Comparison of ENCODE assay signal across 8 cellular contexts in the genomic region with DNA sequence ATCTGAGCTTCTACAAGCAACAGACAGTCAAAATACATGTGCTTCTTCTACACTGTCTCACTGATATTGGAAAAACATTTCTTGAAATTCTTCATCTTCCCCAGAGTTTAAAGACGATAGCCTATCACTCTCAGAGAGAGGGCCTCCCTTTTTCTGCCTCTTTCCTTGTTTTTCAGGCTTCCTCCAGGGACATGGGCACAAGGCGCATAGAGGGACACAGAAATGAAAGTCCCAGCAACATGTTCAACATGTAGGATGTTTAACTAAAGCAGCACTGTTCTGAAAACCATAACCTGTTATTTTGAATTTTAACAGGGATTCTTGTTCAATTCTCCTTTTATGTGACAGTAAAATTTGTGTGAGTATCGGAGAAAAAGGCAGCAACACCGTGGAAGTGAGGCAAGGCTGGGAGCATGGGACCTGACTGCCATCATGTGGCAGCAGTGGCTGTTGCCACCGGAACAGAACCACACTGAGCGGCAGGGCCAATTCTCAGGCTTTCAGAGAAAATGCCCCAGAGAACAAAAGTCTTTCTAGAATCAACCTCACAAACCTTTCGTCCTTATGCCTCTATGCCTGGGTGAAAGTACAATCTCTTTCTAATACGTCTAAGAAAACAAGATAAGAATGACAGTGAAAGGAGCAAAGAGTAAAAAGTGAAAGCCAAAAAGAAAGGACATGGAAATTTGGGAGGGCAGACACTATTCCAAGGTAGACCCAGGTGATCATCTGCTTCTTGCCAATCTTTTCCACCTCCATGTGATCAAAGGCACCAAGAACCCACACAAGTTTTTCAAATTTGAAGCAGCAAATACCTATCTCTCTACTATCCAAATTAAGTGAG. TPM values are rescaled to one million over a fixed set of nuclear protein-coding genes. Genes with fewer than 3 reads are reported as not detected.
DNase-seq lines count a peak whose midpoint lies in the region; ATAC-seq and TF ChIP-seq lines count a peak whose summit lies in the region.

No MANE protein-coding gene starts in this region.

- 41% methylated on average over 8 of the region's 8 CpGs for WGBS in suprapubic skin

- peak; percentile 4 for DNase-seq in COR-L47 (lab: John Stamatoyannopoulos, UW)
- peak; percentile 75 for DNase-seq in NCI-H460 (ENCODE audit: extremely low read depth, low read depth)
- peak; percentile 62 to 76 for DNase-seq in cardiac fibroblast (ENCODE audit: low read depth in 2 of 2)
- peak; percentile 25 for DNase-seq in kidney glomerular epithelial cell (lab: John Stamatoyannopoulos, UW)
- peak; percentile 66 to 84 for DNase-seq in suprapubic skin (ENCODE audit: low spot score in 2 of 2)

- no peaks in the 10 kb centered on the region for H3K36me3 ChIP-seq in suprapubic skin

- no peak overlapping the region for H3K27ac ChIP-seq in suprapubic skin

- no peak for TF ChIP-seq POLR2A in suprapubic skin (IDR thresholded peaks at IDR 0.05)

- H3K4me3 ChIP-seq in cardiac fibroblast (replicated peaks in 1 of 2; ENCODE audit: low read depth in 2 of 2, low read length in 2 of 2) (no peak overlapping the region), suprapubic skin (peak overlapping the region; percentile 3)

- H3K9me3 ChIP-seq in suprapubic skin: no peaks in the 10 kb centered on the region

- no peaks in the 10 kb centered on the region for H3K27me3 ChIP-seq in suprapubic skin

- ATAC-seq in GM19463 (IDR thresholded peaks at IDR 0.05; ENCODE audit: unreplicated experiment): peak; percentile 85
- ATAC-seq in HG03378 (IDR thresholded peaks at IDR 0.05; ENCODE audit: unreplicated experiment): no peak
- ATAC-seq in GM21381 (IDR thresholded peaks at IDR 0.05; ENCODE audit: unreplicated experiment): no peak

- TF ChIP-seq EP300 in suprapubic skin (IDR thresholded peaks at IDR 0.05): no peak

- TF ChIP-seq CTCF in cardiac fibroblast (IDR thresholded peaks at IDR 0.05; ENCODE audit: low read depth, low read length) (peak; percentile 90), suprapubic skin (IDR thresholded peaks at IDR 0.05) (peak; percentile 50 to 75)

- peaks cover 6% of the 10 kb centered on the region for H3K4me1 ChIP-seq in suprapubic skin

RNA-seq across cellular contexts. Expression of a gene that starts 54.5 kb away (rescaled TPM):
- total RNA-seq in NCI-H460 (2014; rRNA removed; shearing (Covaris generic)): 19.6 and 22.8 TPM in 2 replicates
- 6.8 and 14.6 TPM in 2 replicates for polyA plus RNA-seq in NCI-H460 (2014; cell fraction: nucleus; rRNA removed)
- total RNA-seq in suprapubic skin: 10 to 100 TPM in 3 of 4 donors, 1 to 10 TPM in 1; 8.9 to 21.4 (median 14.3) TPM

Comparison
In these comparisons a context has a peak if more than half of its experiments do, and no peak if none do; other contexts are left out.
1. DNase-seq: peak in every context shown above with its lines; median percentile 75 in NCI-H460; 75 in suprapubic skin; 69 in cardiac fibroblast; 25 in kidney glomerular epithelial cell; 4 in COR-L47.